ENCODE assay signal across 9 cellular contexts in the genomic region with DNA sequence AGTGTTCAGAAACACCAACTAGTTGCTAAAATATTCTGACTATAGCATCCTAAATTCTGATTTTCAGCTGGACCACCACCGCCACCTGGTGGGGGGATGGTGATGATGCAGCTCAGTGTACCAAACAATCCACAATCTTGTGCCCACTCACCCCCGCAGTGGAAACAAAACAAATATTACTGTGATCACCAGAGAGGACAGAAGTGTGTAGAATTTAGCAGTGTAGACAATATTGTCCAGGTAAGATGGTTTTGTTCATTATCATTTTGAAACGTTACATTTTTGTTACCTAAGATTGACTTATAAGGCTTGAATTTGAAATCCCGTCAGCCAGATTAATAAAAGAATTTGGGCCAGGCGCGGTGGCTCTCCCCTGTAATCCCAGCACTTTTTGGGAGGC. TPM values are rescaled to one million over a fixed set of nuclear protein-coding genes. Genes with fewer than 3 reads are reported as not detected.
DNase-seq lines count a peak whose midpoint lies in the region; ATAC-seq and FAIRE-seq lines count a peak whose summit lies in the region.
"Had no signal": no experiment of that assay in that cellular context is flagged by ENCODE, and none has a peak within 500 bp of the region (broad histone marks: within the 10 kb centered on the region; RNA-seq: fewer than 3 reads in every experiment).

No MANE protein-coding gene starts in this region.

- peaks cover 11% of the 10 kb centered on the region for H3K36me3 ChIP-seq in SJSA1

- peak; percentile 7 for DNase-seq in NCI-H1092 treated with DMSO at 0.1 percent for 48 hours (lab: John Stamatoyannopoulos, UW)
- no peak for DNase-seq in NCI-H1092 (lab: John Stamatoyannopoulos, UW)
- DNase-seq in SJSA1 (ENCODE audit: low read depth in 1 of 2, low spot score in 2 of 2) = peak; percentile 33 to 53
- peak; percentile 10 to 71 (median 43) for DNase-seq in activated naive CD4-positive, alpha-beta T cell (lab: John Stamatoyannopoulos, UW)
- peak; percentile 56 for DNase-seq in germinal center (ENCODE audit: low spot score)
- peak; percentile 34 to 94 (median 74) for DNase-seq in posterior cingulate gyrus
- DNase-seq in urothelium cell line (ENCODE audit: low spot score) = peak; percentile 57

- ATAC-seq in HG03432 (IDR thresholded peaks at IDR 0.05; ENCODE audit: unreplicated experiment) = peak; percentile 64

- no peak overlapping the region for H3K27ac ChIP-seq in SJSA1

- FAIRE-seq in urothelium cell line (lab: Jason Lieb, UNC) = peak; percentile 20

- H3K27me3 ChIP-seq in SJSA1 (replicated peaks) = no peaks in the 10 kb centered on the region
- H3K27me3 ChIP-seq: BLaER1 treated with 17β-estradiol and CSF1 and Interleukin-3, amounts not matched to agents 10 nM and 100 nM had no signal

- H3K4me1 ChIP-seq in SJSA1 (replicated peaks) = no peaks in the 10 kb centered on the region

- no peaks in the 10 kb centered on the region for H3K9me3 ChIP-seq in SJSA1 (replicated peaks)
- H3K9me3 ChIP-seq: BLaER1 treated with 17β-estradiol and CSF1 and Interleukin-3, amounts not matched to agents 10 nM and 100 nM had no signal

- H3K4me3 ChIP-seq in SJSA1 = no peak overlapping the region
- H3K4me3 ChIP-seq: BLaER1 treated with 17β-estradiol and CSF1 and Interleukin-3, amounts not matched to agents 10 nM and 100 nM had no signal

- intact Hi-C loops in posterior cingulate gyrus (cut with DNase I) = loop anchor here (1.0 to 10.0 kb wide), 2 partner anchors 125 to 706 kb away; no protein-coding TSS in a partner anchor

RNA-seq across cellular contexts. Expression of a gene that starts 31.7 kb away (rescaled TPM):
- 50.1 and 76.5 TPM in 2 replicates for total RNA-seq in SJSA1 (2014; rRNA removed; shearing (Covaris generic))
